Comparison of ENCODE assay signal across 1 cellular context in the genomic region with DNA sequence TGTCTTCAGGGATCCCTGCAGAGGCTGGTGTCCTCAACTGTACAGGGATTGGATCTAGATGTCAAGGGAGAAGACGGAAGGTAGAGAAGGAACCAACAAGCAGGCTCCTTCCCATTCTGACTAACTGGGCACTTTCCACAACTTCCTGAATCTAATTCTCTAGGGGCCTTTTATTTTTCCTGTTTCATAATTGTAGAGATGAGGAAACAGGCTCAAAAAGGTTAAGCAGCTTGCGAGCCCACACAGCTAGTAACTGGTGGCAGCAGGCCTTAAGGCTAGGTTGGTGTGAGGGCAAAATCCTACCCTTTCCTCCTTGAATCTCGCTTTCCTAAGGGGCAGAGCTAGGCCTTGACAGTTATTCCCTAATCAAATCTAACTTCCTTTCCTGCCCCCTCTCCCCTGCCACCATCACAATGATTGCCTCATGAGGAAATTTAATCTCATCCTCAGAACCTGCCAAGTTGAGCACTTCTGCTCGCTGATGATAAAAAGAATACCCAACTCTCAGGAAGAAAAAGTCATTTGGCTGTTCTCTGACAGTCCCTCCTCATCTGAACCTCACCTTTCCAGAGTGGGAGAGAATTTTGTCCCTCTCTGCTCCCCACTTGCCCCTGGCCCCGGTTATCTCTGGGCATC.
TF ChIP-seq lines count a peak whose summit lies in the region.

No MANE protein-coding gene starts in this region.

TF ChIP-seq in K562, 482 proteins besides CTCF, POLR2A, EP300 and RAD21:
- peak; percentile 36; the same call in 1 of the 2 replicates for TF ChIP-seq CBFA2T3 (IDR thresholded peaks at IDR 0.05)
- no peak for TF ChIP-seq MNT (conservative IDR thresholded peaks at IDR 0.05)
- TF ChIP-seq SAP30 (IDR thresholded peaks at IDR 0.05; ENCODE audit: borderline replicate concordance, insufficient read depth, low read depth, low read length, poor library complexity, severe bottlenecking) = no peak
- TF ChIP-seq TAL1 (IDR thresholded peaks at IDR 0.05) = peak; percentile 9; the same call in 1 of the 2 replicates
- peak; percentile 52 for TF ChIP-seq TCF3 (CRISPR knock-in tag; IDR thresholded peaks at IDR 0.05)
